ENCODE assay signal across 9 cellular contexts in the genomic region with DNA sequence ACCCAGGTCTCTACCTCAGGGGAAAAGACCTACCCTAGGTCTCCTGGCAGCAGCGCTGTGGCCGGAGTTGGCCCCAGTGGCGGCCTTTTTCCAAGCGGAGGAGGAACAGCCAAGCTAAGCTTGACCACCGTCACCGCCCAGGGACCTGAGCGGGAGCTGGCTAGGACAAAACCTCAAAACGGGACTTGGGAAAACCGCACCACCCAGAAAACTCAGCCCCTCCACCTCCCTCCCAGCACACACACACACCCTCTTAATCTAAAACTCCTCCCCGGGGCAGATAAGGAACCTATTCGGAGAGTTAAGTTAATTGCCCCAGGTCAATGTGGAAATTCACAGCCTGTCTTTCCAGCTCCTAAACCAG. TPM values are rescaled to one million over a fixed set of nuclear protein-coding genes. Genes with fewer than 3 reads are reported as not detected.
DNase-seq lines count a peak whose midpoint lies in the region; ATAC-seq, FAIRE-seq and TF ChIP-seq lines count a peak whose summit lies in the region.
"Had no signal": no experiment of that assay in that cellular context is flagged by ENCODE, and none has a peak within 500 bp of the region (broad histone marks: within the 10 kb centered on the region; RNA-seq: fewer than 3 reads in every experiment).

No MANE protein-coding gene starts in this region.

- no peak overlapping the region for H3K27ac ChIP-seq in OCI-LY7 (ENCODE audit: low read depth, low read length, poor library complexity, severe bottlenecking)

- no peak for TF ChIP-seq CTCF in brain (conservative IDR thresholded peaks at IDR 0.05)
- no peak for TF ChIP-seq CTCF in type B pancreatic cell (conservative IDR thresholded peaks at IDR 0.05)
- no peak for TF ChIP-seq CTCF in OCI-LY7 (conservative IDR thresholded peaks at IDR 0.05; ENCODE audit: low read length)

- FAIRE-seq in HTR-8/SVneo (lab: Jason Lieb, UNC), result no peak

- peaks cover 31% of the 10 kb centered on the region for H3K27me3 Mint-ChIP-seq in activated naive CD4-positive, alpha-beta T cell treated with anti-CD3 and anti-CD28 coated beads, Interleukin-2, amount 10 ng/mL, durations not matched to agents 7 days and 5 days
- H3K27me3 Mint-ChIP-seq in brain, result peaks cover 24% of the 10 kb centered on the region
- H3K27me3 Mint-ChIP-seq in memory B cell, result peaks cover 4% of the 10 kb centered on the region
- H3K27me3 Mint-ChIP-seq in type B pancreatic cell, result peaks cover 3% of the 10 kb centered on the region

- H3K9me3 ChIP-seq in OCI-LY7 (ENCODE audit: low read length), result no peaks in the 10 kb centered on the region

- no peak for ATAC-seq in memory B cell (ENCODE audit: low read depth)

- DNase-seq in activated naive CD4-positive, alpha-beta T cell treated with anti-CD3 and anti-CD28 coated beads, Interleukin-2, amount 10 ng/mL, durations not matched to agents 7 days and 5 days, result no peak
- no peak for DNase-seq in activated naive CD4-positive, alpha-beta T cell treated with Interleukin-2 at 50 U/mL for 16 hours
- DNase-seq in memory B cell (ENCODE audit: low spot score in 2 of 2) (no peak), type B pancreatic cell (ENCODE audit: extremely low spot score, unreplicated experiment) (no peak), NCI-H1436 treated with DMSO at 0.1 percent for 48 hours (lab: John Stamatoyannopoulos, UW) (no peak), OCI-LY7 (ENCODE audit: low spot score) (no peak), HTR-8/SVneo (ENCODE audit: insufficient read length, low spot score) (no peak)
- DNase-seq: activated gamma-delta T cell had no signal

- H3K4me1 ChIP-seq in OCI-LY7 (ENCODE audit: insufficient read depth, low read length, poor library complexity, severe bottlenecking), result peaks cover 21% of the 10 kb centered on the region

- H3K9me2 ChIP-seq in OCI-LY7 (ENCODE audit: insufficient read depth, low read length), result no peaks in the 10 kb centered on the region

- no peaks in the 10 kb centered on the region for H4K20me1 ChIP-seq in OCI-LY7 (ENCODE audit: insufficient read depth, low read length)

- no peak overlapping the region for H3K27ac Mint-ChIP-seq in activated naive CD4-positive, alpha-beta T cell treated with anti-CD3 and anti-CD28 coated beads, Interleukin-2, amount 10 ng/mL, durations not matched to agents 7 days and 5 days
- H3K27ac Mint-ChIP-seq in brain (peak overlapping the region; percentile 60 to 93 (median 89)), memory B cell (peak overlapping the region; percentile 9), type B pancreatic cell (peak overlapping the region; percentile 88)

- CTCF ChIA-PET in activated naive CD4-positive, alpha-beta T cell treated with anti-CD3 and anti-CD28 coated beads, Interleukin-2, amount 10 ng/mL, durations not matched to agents 7 days and 5 days (lab: Charles Lee), result interaction anchor here (1.0 kb wide), 1 partner anchor 146 kb away, joined by 3 read pairs; no protein-coding TSS in a partner anchor
- CTCF ChIA-PET in OCI-LY7 (lab: Charles Lee; ENCODE audit: unreplicated experiment), result no interaction called here

- H3K4me3 Mint-ChIP-seq in activated naive CD4-positive, alpha-beta T cell treated with anti-CD3 and anti-CD28 coated beads, Interleukin-2, amount 10 ng/mL, durations not matched to agents 7 days and 5 days, result peak overlapping the region; percentile 93
- peak overlapping the region; percentile 88 to 100 (median 100) for H3K4me3 Mint-ChIP-seq in brain
- peak overlapping the region; percentile 96 for H3K4me3 Mint-ChIP-seq in memory B cell
- peak overlapping the region; percentile 99 for H3K4me3 Mint-ChIP-seq in type B pancreatic cell

- H3K36me3 ChIP-seq in OCI-LY7 (ENCODE audit: insufficient read depth, low read length), result no peaks in the 10 kb centered on the region

- no peak overlapping the region for H2AFZ ChIP-seq in OCI-LY7 (ENCODE audit: low read length)

- no peak overlapping the region for H3K4me2 ChIP-seq in OCI-LY7 (ENCODE audit: low read length)

- no TSS peak for BruUV-seq in OCI-LY7 (replicated peaks; lab: Mats Ljungman, UMichigan)

- peaks cover 16% of the 10 kb centered on the region; the same call in 1 of the 2 replicates for H3K79me2 ChIP-seq in OCI-LY7 (ENCODE audit: insufficient read depth, low read depth, low read length)

- POLR2A ChIA-PET in OCI-LY7 (lab: Charles Lee), result interaction anchor here (1.0 kb wide), 1 partner anchor 39 kb away, joined by 4 read pairs; no protein-coding TSS in a partner anchor

- intact Hi-C loops in OCI-LY7 (cut with micrococcal nuclease; ENCODE audit: unreplicated experiment), result loop anchor here (5.0 to 10.0 kb wide), 4 partner anchors 187 to 722 kb away; partner anchors contain the start of genes MRPS10, PRICKLE4 and TOMM6

- peaks cover 23% of the 10 kb centered on the region for H3K4me1 Mint-ChIP-seq in activated naive CD4-positive, alpha-beta T cell treated with anti-CD3 and anti-CD28 coated beads, Interleukin-2, amount 10 ng/mL, durations not matched to agents 7 days and 5 days
- peaks cover 35% of the 10 kb centered on the region for H3K4me1 Mint-ChIP-seq in brain
- peaks cover 21% of the 10 kb centered on the region for H3K4me1 Mint-ChIP-seq in memory B cell
- peaks cover 22% of the 10 kb centered on the region for H3K4me1 Mint-ChIP-seq in type B pancreatic cell (ENCODE audit: unreplicated experiment)

- no peaks in the 10 kb centered on the region for H3K9me3 Mint-ChIP-seq in activated naive CD4-positive, alpha-beta T cell treated with anti-CD3 and anti-CD28 coated beads, Interleukin-2, amount 10 ng/mL, durations not matched to agents 7 days and 5 days
- H3K9me3 Mint-ChIP-seq in brain (peaks cover 0 to 2% (median 0%) of the 10 kb centered on the region in 5 experiments), memory B cell (no peaks in the 10 kb centered on the region), type B pancreatic cell (no peaks in the 10 kb centered on the region)

- no peak overlapping the region for H3K4me3 ChIP-seq in OCI-LY7 (ENCODE audit: low read depth, low read length, poor library complexity, severe bottlenecking)

- H3K36me3 Mint-ChIP-seq in activated naive CD4-positive, alpha-beta T cell treated with anti-CD3 and anti-CD28 coated beads, Interleukin-2, amount 10 ng/mL, durations not matched to agents 7 days and 5 days, result no peaks in the 10 kb centered on the region
- H3K36me3 Mint-ChIP-seq in brain (no peaks in the 10 kb centered on the region), memory B cell (no peaks in the 10 kb centered on the region), type B pancreatic cell (no peaks in the 10 kb centered on the region)

RNA-seq across cellular contexts. Expression of gene TRERF1, which starts 2.7 kb away (rescaled TPM):
- 4.9 TPM for polyA plus RNA-seq in brain (ENCODE audit: insufficient read depth, low read depth, low replicate concordance)
- total RNA-seq in type B pancreatic cell (ENCODE audit: low replicate concordance) (9.7 and 13.2 TPM in 2 replicates), OCI-LY7 (2022) (12.2 and 12.9 TPM in 2 replicates)
- total RNA-seq in OCI-LY7 (2014; rRNA removed; shearing (Covaris generic)), result 4.6 and 5.7 TPM in 2 replicates
